8 cellular contexts compared by ENCODE assay signal in the genomic region with DNA sequence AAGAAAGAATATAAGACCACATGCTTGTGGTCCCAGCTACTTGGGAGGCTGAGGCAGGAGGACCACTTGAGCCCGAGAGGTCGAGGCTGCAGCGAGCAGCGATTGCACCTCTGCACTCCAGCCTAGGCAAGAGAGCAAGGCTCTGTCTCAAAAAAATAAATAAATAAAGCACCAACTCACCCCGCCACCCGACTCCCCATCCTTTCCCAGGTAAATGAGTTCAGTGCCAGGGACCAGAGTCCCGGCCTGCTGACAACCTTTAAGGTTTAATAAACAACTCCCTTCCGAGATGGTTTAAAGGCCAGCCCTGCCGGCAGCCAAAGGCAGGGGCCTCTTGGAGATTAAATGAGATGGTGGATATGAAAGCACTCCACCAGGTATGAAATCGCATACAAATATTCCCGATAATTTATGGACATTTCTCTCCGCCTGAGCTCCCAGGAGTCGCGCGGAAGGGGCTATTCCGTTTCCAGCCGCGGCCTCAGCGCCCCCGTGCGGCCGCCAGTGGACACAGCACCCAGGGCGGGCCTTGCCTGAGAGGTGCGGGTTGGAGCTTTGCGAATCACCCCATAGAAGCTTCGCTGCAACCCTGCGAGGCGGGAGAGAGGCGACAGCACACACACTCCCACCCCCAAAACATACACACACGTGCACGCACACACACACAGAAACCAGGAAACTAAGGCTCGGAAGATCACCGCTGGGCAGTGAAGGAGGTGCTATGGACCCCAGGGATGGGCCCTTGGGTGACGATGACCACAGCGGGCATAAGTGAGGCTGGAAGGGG.
DNase-seq lines count a peak whose midpoint lies in the region; ATAC-seq lines count a peak whose summit lies in the region.

No MANE protein-coding gene starts in this region.

- ATAC-seq in GM19467 (IDR thresholded peaks at IDR 0.05; ENCODE audit: unreplicated experiment), result no peak

- DNase-seq in NCI-H187 (lab: John Stamatoyannopoulos, UW) (peak; percentile 36 to 52), NCI-H187 treated with DMSO at 0.1 percent for 48 hours (lab: John Stamatoyannopoulos, UW) (no peak), NCI-H146 (lab: John Stamatoyannopoulos, UW) (peak; percentile 55), caudate nucleus (lab: John Stamatoyannopoulos, UW) (peak in 39 of 61 donors; percentile 7 to 67 (median 30)), kidney tubule cell (ENCODE audit: low spot score) (peak; percentile 59)
- DNase-seq in activated CD4-positive, CD25-positive, alpha-beta regulatory T cell treated with anti-CD3 and anti-CD28 coated beads, Interleukin-2, amount 50 U/mL, for 72 hours, result peak; percentile 71
- peak; percentile 49 to 63 for DNase-seq in stimulated activated CD4-positive, alpha-beta T cell treated with anti-CD3 and anti-CD28 coated beads, Interleukin-4, amount 100 ng/mL, for 48 hours (ENCODE audit: low read depth in 2 of 2)

- H3K27ac ChIP-seq in caudate nucleus (ENCODE audit: low read depth, low read length), result no peak overlapping the region
